In genomic region chr17:31008374-31009035, GRCh38 we compare ENCODE assay signal across 8 cellular contexts. TPM values are rescaled to one million over a fixed set of nuclear protein-coding genes. Genes with fewer than 3 reads are reported as not detected.
DNase-seq lines count a peak whose midpoint lies in the region; ATAC-seq and TF ChIP-seq lines count a peak whose summit lies in the region.

No MANE protein-coding gene starts in this region.

- ATAC-seq in mucosa of descending colon, result peak; percentile 89

- DNase-seq in AG10803 (ENCODE audit: low read depth), result peak; percentile 56
- peak; percentile 80 for DNase-seq in GM20000 (ENCODE audit: low spot score)
- peak; percentile 86 for DNase-seq in NCI-H510A treated with DMSO at 0.1 percent for 48 hours (lab: John Stamatoyannopoulos, UW)
- peak; percentile 59 to 70 for DNase-seq in activated T-cell treated with anti-CD3 and anti-CD28 coated beads, Interleukin-2, amount 50 U/mL, for 48 hours
- no peak for DNase-seq in esophagus muscularis mucosa (ENCODE audit: extremely low spot score)
- peak; percentile 60 to 81 (median 78) for DNase-seq in mucosa of descending colon
- DNase-seq in stimulated activated CD8-positive, alpha-beta memory T cell treated with anti-CD3 and anti-CD28 coated beads, Interleukin-2, amount 100 ng/mL, for 48 hours (ENCODE audit: low read depth in 2 of 2), result peak; percentile 30 to 34
- DNase-seq in SHP77 treated with DMSO at 0.1 percent for 48 hours (lab: John Stamatoyannopoulos, UW), result no peak

- H3K36me3 ChIP-seq in esophagus muscularis mucosa (peaks cover 0 to 3% (median 0%) of the 10 kb centered on the region in 4 donors), mucosa of descending colon (ENCODE audit: low read depth) (no peaks in the 10 kb centered on the region)

- H3K4me3 ChIP-seq in AG10803 (ENCODE audit: low read length) (peak overlapping the region; percentile 58), esophagus muscularis mucosa (peak overlapping the region; percentile 73 to 91 (median 80)), mucosa of descending colon (peak overlapping the region; percentile 20)

- no peak for TF ChIP-seq POLR2A in esophagus muscularis mucosa (IDR thresholded peaks at IDR 0.05; ENCODE audit: low read depth)

- TF ChIP-seq CTCF in AG10803 (conservative IDR thresholded peaks at IDR 0.05; ENCODE audit: low read length) (no peak), GM20000 (IDR thresholded peaks at IDR 0.05; ENCODE audit: extremely low read depth, missing control alignments) (no peak), esophagus muscularis mucosa (IDR thresholded peaks at IDR 0.05) (no peak), mucosa of descending colon (IDR thresholded peaks at IDR 0.05) (no peak)

- no peaks in the 10 kb centered on the region for H3K9me3 ChIP-seq in esophagus muscularis mucosa
- H3K9me3 ChIP-seq in mucosa of descending colon, result no peaks in the 10 kb centered on the region

- peak overlapping the region; percentile 87 to 92 (median 90) for H3K27ac ChIP-seq in esophagus muscularis mucosa (replicated peaks in 1 of 4)

- TF ChIP-seq EP300 in esophagus muscularis mucosa (IDR thresholded peaks at IDR 0.05), result no peak

- whole genome bisulfite sequencing in esophagus muscularis mucosa, result 2% methylated on average over 42 of the region's 65 CpGs

- H3K4me1 ChIP-seq in esophagus muscularis mucosa, result peaks cover 2 to 25% (median 17%) of the 10 kb centered on the region in 4 donors
- H3K4me1 ChIP-seq in mucosa of descending colon (ENCODE audit: low read depth), result no peaks in the 10 kb centered on the region

- H3K27me3 ChIP-seq in esophagus muscularis mucosa, result no peaks in the 10 kb centered on the region

- intact Hi-C loops in esophagus muscularis mucosa (cut with DNase I), result loop anchor here (5.0 kb wide), 1 partner anchor 36 kb away; the partner anchor contains the start of gene RNF135
- intact Hi-C loops in mucosa of descending colon (cut with DNase I, micrococcal nuclease), result no loop called here

RNA-seq across cellular contexts. Expression of gene RNF135, which starts 37.7 kb away (rescaled TPM):
- total RNA-seq in esophagus muscularis mucosa, result 10 to 100 TPM; 20.0 to 28.1 (median 22.9) TPM
- total RNA-seq in mucosa of descending colon, result 10 to 100 TPM; 22.9 to 27.9 (median 24.1) TPM

Comparison
In these comparisons a context has a peak if more than half of its experiments do, and no peak if none do; other contexts are left out.
1. DNase-seq: peak in AG10803 (single experiment), GM20000 (single experiment), NCI-H510A treated with DMSO at 0.1 percent for 48 hours (single experiment), activated T-cell treated with anti-CD3 and anti-CD28 coated beads, Interleukin-2, amount 50 U/mL, for 48 hours (2 of 2), mucosa of descending colon (3 of 3) and stimulated activated CD8-positive, alpha-beta memory T cell treated with anti-CD3 and anti-CD28 coated beads, Interleukin-2, amount 100 ng/mL, for 48 hours (2 of 2); none in esophagus muscularis mucosa (single experiment) and SHP77 treated with DMSO at 0.1 percent for 48 hours (single experiment).
2. H3K4me3 ChIP-seq: peak in every context shown above with its lines; median percentile 80 in esophagus muscularis mucosa; 58 in AG10803; 20 in mucosa of descending colon.